ENCODE assay signal across 8 cellular contexts in genomic region chr9:107284636-107285035, GRCh38. TPM values are rescaled to one million over a fixed set of nuclear protein-coding genes. Genes with fewer than 3 reads are reported as not detected.
DNase-seq lines count a peak whose midpoint lies in the region; ATAC-seq, FAIRE-seq and TF ChIP-seq lines count a peak whose summit lies in the region.

No MANE protein-coding gene starts in this region.

- FAIRE-seq in kidney (lab: Jason Lieb, UNC): no peak

- H3K4me1 ChIP-seq in kidney (ENCODE audit: control insufficient read depth in 1 of 2, insufficient read depth in 1 of 2, low read depth in 1 of 2, low read length in 2 of 2): peaks cover 5 to 10% of the 10 kb centered on the region in 2 donors
- peaks cover 31 to 53% of the 10 kb centered on the region in 2 donors for H3K4me1 ChIP-seq in thoracic aorta (ENCODE audit: control insufficient read depth in 1 of 2, low read depth in 2 of 2)

- no peak for TF ChIP-seq CTCF in kidney (IDR thresholded peaks at IDR 0.05; ENCODE audit: borderline replicate concordance, extremely low read depth, insufficient read depth)
- no peak for TF ChIP-seq CTCF in thoracic aorta (IDR thresholded peaks at IDR 0.05)

- peak overlapping the region; percentile 98 for H3K4me3 Mint-ChIP-seq in activated CD4-positive, alpha-beta T cell treated with anti-CD3 and anti-CD28 coated beads, Interleukin-2, amount 10 ng/mL, durations not matched to agents 24 days and 14 days
- H3K4me3 Mint-ChIP-seq in activated T-helper 2 cell treated with anti-CD3 and anti-CD28 coated beads, Interferon-gamma antibody, Interleukin-2, Interleukin-4, amounts not matched to agents 10 μg/mL and 5 μg/mL and 100 μg/mL, durations not matched to agents 14 hours and 24 hours and 36 hours (ENCODE audit: low read depth): peak overlapping the region; percentile 97

- no peaks in the 10 kb centered on the region for H3K27me3 Mint-ChIP-seq in activated CD4-positive, alpha-beta T cell treated with anti-CD3 and anti-CD28 coated beads, Interleukin-2, amount 10 ng/mL, durations not matched to agents 24 days and 14 days
- no peaks in the 10 kb centered on the region for H3K27me3 Mint-ChIP-seq in activated T-helper 2 cell treated with anti-CD3 and anti-CD28 coated beads, Interferon-gamma antibody, Interleukin-2, Interleukin-4, amounts not matched to agents 10 μg/mL and 5 μg/mL and 100 μg/mL, durations not matched to agents 14 hours and 24 hours and 36 hours (ENCODE audit: low read depth)

- peaks cover 14% of the 10 kb centered on the region for H3K36me3 Mint-ChIP-seq in activated CD4-positive, alpha-beta T cell treated with anti-CD3 and anti-CD28 coated beads, Interleukin-2, amount 10 ng/mL, durations not matched to agents 24 days and 14 days (ENCODE audit: low read depth)
- H3K36me3 Mint-ChIP-seq in activated T-helper 2 cell treated with anti-CD3 and anti-CD28 coated beads, Interferon-gamma antibody, Interleukin-2, Interleukin-4, amounts not matched to agents 10 μg/mL and 5 μg/mL and 100 μg/mL, durations not matched to agents 14 hours and 24 hours and 36 hours (ENCODE audit: low read depth): peaks cover 30% of the 10 kb centered on the region

- DNase-seq in activated CD4-positive, alpha-beta T cell treated with anti-CD3 and anti-CD28 coated beads, Interleukin-2, amount 10 ng/mL, durations not matched to agents 24 days and 14 days: no peak
- no peak for DNase-seq in activated CD4-positive, alpha-beta T cell treated with anti-CD3 and anti-CD28 coated beads for 4 hours
- no peak for DNase-seq in activated T-helper 2 cell treated with anti-CD3 and anti-CD28 coated beads, Interferon-gamma antibody, Interleukin-2, Interleukin-4, amounts not matched to agents 10 μg/mL and 5 μg/mL and 100 μg/mL, durations not matched to agents 14 hours and 24 hours and 36 hours (ENCODE audit: low spot score)
- DNase-seq in kidney (no peak), thoracic aorta (ENCODE audit: low spot score) (no peak), cortex of kidney (lab: John Stamatoyannopoulos, UW) (no peak), NOMO-1 treated with dmso at 0.1 percent for 144 hours (lab: John Stamatoyannopoulos, UW; ENCODE audit: unreplicated experiment) (no peak)
- no peak for DNase-seq in stimulated activated CD4-positive, alpha-beta T cell treated with anti-CD3 and anti-CD28 coated beads, Interleukin-15, amount 100 ng/mL, for 24 hours

- peak overlapping the region; percentile 82 to 97 for H3K9ac ChIP-seq in kidney (ENCODE audit: low read length in 2 of 2)

- H3K4me3 ChIP-seq in kidney (ENCODE audit: low read length in 2 of 2): peak overlapping the region; percentile 78 to 92
- peak overlapping the region; percentile 90 for H3K4me3 ChIP-seq in thoracic aorta

- H3K27ac Mint-ChIP-seq in activated CD4-positive, alpha-beta T cell treated with anti-CD3 and anti-CD28 coated beads, Interleukin-2, amount 10 ng/mL, durations not matched to agents 24 days and 14 days: peak overlapping the region; percentile 96
- H3K27ac Mint-ChIP-seq in activated T-helper 2 cell treated with anti-CD3 and anti-CD28 coated beads, Interferon-gamma antibody, Interleukin-2, Interleukin-4, amounts not matched to agents 10 μg/mL and 5 μg/mL and 100 μg/mL, durations not matched to agents 14 hours and 24 hours and 36 hours: peak overlapping the region; percentile 92

- H3K9me3 ChIP-seq in kidney (ENCODE audit: control insufficient read depth in 1 of 2, low read length in 2 of 2) (no peaks in the 10 kb centered on the region), thoracic aorta (no peaks in the 10 kb centered on the region)

- H3K27ac ChIP-seq in kidney (ENCODE audit: low read depth in 2 of 2, low read length in 2 of 2): peak overlapping the region in 1 of 2 donors; percentile 99
- H3K27ac ChIP-seq in thoracic aorta: peak overlapping the region in 1 of 2 donors; percentile 98

- H3K9me3 Mint-ChIP-seq in activated CD4-positive, alpha-beta T cell treated with anti-CD3 and anti-CD28 coated beads, Interleukin-2, amount 10 ng/mL, durations not matched to agents 24 days and 14 days: no peaks in the 10 kb centered on the region
- H3K9me3 Mint-ChIP-seq in activated T-helper 2 cell treated with anti-CD3 and anti-CD28 coated beads, Interferon-gamma antibody, Interleukin-2, Interleukin-4, amounts not matched to agents 10 μg/mL and 5 μg/mL and 100 μg/mL, durations not matched to agents 14 hours and 24 hours and 36 hours: no peaks in the 10 kb centered on the region

- peaks cover 54% of the 10 kb centered on the region for H3K4me1 Mint-ChIP-seq in activated CD4-positive, alpha-beta T cell treated with anti-CD3 and anti-CD28 coated beads, Interleukin-2, amount 10 ng/mL, durations not matched to agents 24 days and 14 days
- H3K4me1 Mint-ChIP-seq in activated T-helper 2 cell treated with anti-CD3 and anti-CD28 coated beads, Interferon-gamma antibody, Interleukin-2, Interleukin-4, amounts not matched to agents 10 μg/mL and 5 μg/mL and 100 μg/mL, durations not matched to agents 14 hours and 24 hours and 36 hours (ENCODE audit: low read depth): peaks cover 58% of the 10 kb centered on the region

- intact Hi-C loops in activated CD4-positive, alpha-beta T cell treated with anti-CD3 and anti-CD28 coated beads, Interleukin-2, amount 10 ng/mL, durations not matched to agents 24 days and 14 days (cut with micrococcal nuclease): loop anchor here (2.0 to 10.0 kb wide), 6 partner anchors 14 to 1590 kb away; partner anchors contain the start of gene TMEM38B
- intact Hi-C loops in activated T-helper 2 cell treated with anti-CD3 and anti-CD28 coated beads, Interferon-gamma antibody, Interleukin-2, Interleukin-4, amounts not matched to agents 10 μg/mL and 5 μg/mL and 100 μg/mL, durations not matched to agents 14 hours and 24 hours and 36 hours (cut with micrococcal nuclease): loop anchor here (1.0 to 10.0 kb wide), 5 partner anchors 25 to 1830 kb away; partner anchors contain the start of genes KLF4 and TMEM245
- intact Hi-C loops in kidney (cut with DNase I): no loop called here

- H3K36me3 ChIP-seq in kidney (ENCODE audit: control insufficient read depth in 1 of 2, insufficient read depth in 2 of 2, low read length in 2 of 2) (no peaks in the 10 kb centered on the region), thoracic aorta (no peaks in the 10 kb centered on the region)

- ATAC-seq in thoracic aorta (ENCODE audit: insufficient number of reproducible peaks, low FRiP score, low read depth): no peak

- no peaks in the 10 kb centered on the region for H3K27me3 ChIP-seq in thoracic aorta (replicated peaks; ENCODE audit: insufficient read depth)

RNA-seq across cellular contexts. Expression of gene RAD23B, which starts 1.6 kb away (rescaled TPM):
- 148 and 150 TPM in 2 replicates for total RNA-seq in activated CD4-positive, alpha-beta T cell treated with anti-CD3 and anti-CD28 coated beads, Interleukin-2, amount 10 ng/mL, durations not matched to agents 24 days and 14 days
- 142 and 145 TPM in 2 replicates for total RNA-seq in activated T-helper 2 cell treated with anti-CD3 and anti-CD28 coated beads, Interferon-gamma antibody, Interleukin-2, Interleukin-4, amounts not matched to agents 10 μg/mL and 5 μg/mL and 100 μg/mL, durations not matched to agents 14 hours and 24 hours and 36 hours
- total RNA-seq in kidney: 76.5 TPM
- 40.5 TPM for polyA plus RNA-seq in kidney (ENCODE audit: insufficient read depth, low read depth, low replicate concordance)
- total RNA-seq in thoracic aorta: 10 to 100 TPM; 33.3 to 57.4 TPM
